ENCODE assay signal across 15 cellular contexts in genomic region chr19:5047251-5047935, GRCh38.
DNase-seq lines count a peak whose midpoint lies in the region; ATAC-seq, FAIRE-seq and TF ChIP-seq lines count a peak whose summit lies in the region.
"Had no signal": no experiment of that assay in that cellular context is flagged by ENCODE, and none has a peak within 500 bp of the region (broad histone marks: within the 10 kb centered on the region; RNA-seq: fewer than 3 reads in every experiment).

No MANE protein-coding gene starts in this region.

- no peak overlapping the region for H2BK120ac ChIP-seq in mesenchymal stem cell (ENCODE audit: low read depth, low read length)

- peaks cover 0 to 22% of the 10 kb centered on the region in 2 experiments; a peak in 1 of 3 replicates for H3K36me3 ChIP-seq in HEK293 (ENCODE audit: control insufficient read depth in 2 of 2, insufficient read depth in 1 of 2, low read length in 2 of 2)
- no peaks in the 10 kb centered on the region for H3K36me3 ChIP-seq in astrocyte (ENCODE audit: insufficient read depth, low read length)
- H3K36me3 ChIP-seq in mesenchymal stem cell (ENCODE audit: control insufficient read depth in 1 of 2, insufficient read depth in 2 of 2, low read depth in 1 of 2, low read length in 2 of 2) = peaks cover 32 to 60% of the 10 kb centered on the region in 2 experiments
- H3K36me3 ChIP-seq in suprapubic skin = peaks cover 7% of the 10 kb centered on the region
- H3K36me3 ChIP-seq: MG63 had no signal

- no peaks in the 10 kb centered on the region for H3K27me3 Mint-ChIP-seq in astrocyte (ENCODE audit: low read depth, unreplicated experiment)

- CTCF ChIA-PET in HEK293 (lab: Yijun Ruan, JAX) = interaction anchor here (0.6 to 4.8 kb wide), 5 partner anchors 11 to 759 kb away, joined by 3 to 26 read pairs (median 5); no protein-coding TSS in a partner anchor

- no peak overlapping the region for H3K14ac ChIP-seq in mesenchymal stem cell (ENCODE audit: low read length in 2 of 2)

- peak overlapping the region; percentile 41 for H3K27ac Mint-ChIP-seq in astrocyte (ENCODE audit: unreplicated experiment)

- no peak overlapping the region for H2AK5ac ChIP-seq in mesenchymal stem cell (ENCODE audit: low read length, severe bottlenecking)

- H2AFZ ChIP-seq in astrocyte (ENCODE audit: low read depth, low read length) (no peak overlapping the region), mesenchymal stem cell (ENCODE audit: low read depth, low read length) (no peak overlapping the region)

- POLR2A ChIA-PET in HEK293 (lab: Yijun Ruan, JAX) = no interaction called here

- no peak for TF ChIP-seq CTCF in HEK293 (tag by site-specific recombination; IDR thresholded peaks at IDR 0.05)
- no peak for TF ChIP-seq CTCF in astrocyte (IDR thresholded peaks at IDR 0.05; ENCODE audit: insufficient read depth, low read depth, low read length)
- TF ChIP-seq CTCF in suprapubic skin (IDR thresholded peaks at IDR 0.05) = no peak

- no peak overlapping the region for H2BK12ac ChIP-seq in mesenchymal stem cell (ENCODE audit: low read length in 2 of 2)

- H3K4me2 ChIP-seq in astrocyte (ENCODE audit: low read length) (peak overlapping the region; percentile 63), mesenchymal stem cell (ENCODE audit: low read length, poor library complexity, severe bottlenecking) (no peak overlapping the region)

- H3K9ac ChIP-seq in astrocyte (ENCODE audit: low read length) (no peak overlapping the region), mesenchymal stem cell (ENCODE audit: low read length) (no peak overlapping the region)

- peaks cover 21% of the 10 kb centered on the region for H3K4me1 Mint-ChIP-seq in astrocyte (ENCODE audit: low read depth, unreplicated experiment)

- no peak for FAIRE-seq in astrocyte (lab: Jason Lieb, UNC)

- peaks cover 11% of the 10 kb centered on the region for H3K36me3 Mint-ChIP-seq in astrocyte (ENCODE audit: low read depth, unreplicated experiment)

- H3K9me3 ChIP-seq in HEK293 (ENCODE audit: control insufficient read depth, insufficient read depth, low read depth, low read length) = no peaks in the 10 kb centered on the region
- no peaks in the 10 kb centered on the region for H3K9me3 ChIP-seq in astrocyte (ENCODE audit: insufficient read depth, low read depth, low read length)
- H3K9me3 ChIP-seq in mesenchymal stem cell (ENCODE audit: control insufficient read depth, low read length) = no peaks in the 10 kb centered on the region
- H3K9me3 ChIP-seq in suprapubic skin = no peaks in the 10 kb centered on the region
- H3K9me3 ChIP-seq: MG63, thoracic aorta had no signal

- no peaks in the 10 kb centered on the region for H3K27me3 ChIP-seq in astrocyte (ENCODE audit: insufficient read depth, low read length)
- H3K27me3 ChIP-seq in mesenchymal stem cell (ENCODE audit: control insufficient read depth in 1 of 2, insufficient read depth in 1 of 2, low read length in 2 of 2) = no peaks in the 10 kb centered on the region
- H3K27me3 ChIP-seq in suprapubic skin = no peaks in the 10 kb centered on the region
- H3K27me3 ChIP-seq: MG63 had no signal

- no peak overlapping the region for H3K23ac ChIP-seq in mesenchymal stem cell (ENCODE audit: low read length in 2 of 2)

- peaks cover 18% of the 10 kb centered on the region for H3K4me1 ChIP-seq in HEK293 (ENCODE audit: control insufficient read depth, insufficient read depth, low read length)
- peaks cover 33% of the 10 kb centered on the region for H3K4me1 ChIP-seq in astrocyte (ENCODE audit: insufficient read depth, low read length)
- H3K4me1 ChIP-seq in mesenchymal stem cell (ENCODE audit: control insufficient read depth, insufficient read depth, low read depth, low read length) = peaks cover 41% of the 10 kb centered on the region
- H3K4me1 ChIP-seq in suprapubic skin = peaks cover 51% of the 10 kb centered on the region

- H2BK15ac ChIP-seq in mesenchymal stem cell (ENCODE audit: low read depth, poor library complexity, severe bottlenecking) = no peak overlapping the region

- WGBS in mesenchymal stem cell = 97% methylated on average over 38 of the region's 39 CpGs
- WGBS in suprapubic skin = 80% methylated on average over 1 of the region's 39 CpGs

- TF ChIP-seq POLR2A in suprapubic skin (IDR thresholded peaks at IDR 0.05) = no peak

- H4K8ac ChIP-seq in mesenchymal stem cell (ENCODE audit: low read length) = peak overlapping the region; percentile 61

- H3K18ac ChIP-seq in mesenchymal stem cell (ENCODE audit: low read depth in 1 of 2, low read length in 2 of 2) = no peak overlapping the region

- H4K91ac ChIP-seq in mesenchymal stem cell (ENCODE audit: low read length) = no peak overlapping the region

- H3K79me2 ChIP-seq in astrocyte (ENCODE audit: insufficient read depth, low read length) = peaks cover 7% of the 10 kb centered on the region

- no peak overlapping the region for H2BK5ac ChIP-seq in mesenchymal stem cell (ENCODE audit: low read depth, low read length, poor library complexity, severe bottlenecking)

- DNase-seq in astrocyte (ENCODE audit: low read depth) (no peak), mesenchymal stem cell (no peak), suprapubic skin (ENCODE audit: low spot score in 2 of 2) (no peak), activated gamma-delta T cell (lab: John Stamatoyannopoulos, UW) (no peak), SW 1271 (lab: John Stamatoyannopoulos, UW) (no peak), HT-29 (ENCODE audit: low spot score) (no peak)
- DNase-seq: MG63, NCI-H1436 treated with DMSO at 0.1 percent for 48 hours, NCI-H524 treated with DMSO at 0.1 percent for 48 hours had no signal

- H3K79me1 ChIP-seq in mesenchymal stem cell (replicated peaks; ENCODE audit: low read length, poor library complexity, severe bottlenecking) = peaks cover 47% of the 10 kb centered on the region

- no peaks in the 10 kb centered on the region for H3K9me3 Mint-ChIP-seq in astrocyte (ENCODE audit: unreplicated experiment)
- H3K9me3 Mint-ChIP-seq: activated T-cell treated with anti-CD3 and anti-CD28 coated beads, Interleukin-2, amount 50 U/mL, for 4 hours; endodermal cell had no signal

- no peak for ATAC-seq in HG02884 (IDR thresholded peaks at IDR 0.05; ENCODE audit: unreplicated experiment)

- H3K4me3 ChIP-seq in HEK293 (ENCODE audit: low read depth, low read length) = no peak overlapping the region
- H3K4me3 ChIP-seq in astrocyte (ENCODE audit: insufficient read depth, low read depth, low read length) = no peak overlapping the region
- no peak overlapping the region for H3K4me3 ChIP-seq in mesenchymal stem cell (ENCODE audit: insufficient read depth in 1 of 2, low read depth in 1 of 2, low read length in 2 of 2)
- H3K4me3 ChIP-seq in suprapubic skin = no peak overlapping the region
- H3K4me3 ChIP-seq: MG63, thoracic aorta had no signal

- H4K20me1 ChIP-seq in astrocyte (ENCODE audit: insufficient read depth, low read length) = peaks cover 61% of the 10 kb centered on the region

- H3K4ac ChIP-seq in mesenchymal stem cell (ENCODE audit: low read depth in 1 of 2, low read length in 2 of 2) = no peak overlapping the region

- no peak overlapping the region for H3K4me3 Mint-ChIP-seq in astrocyte (ENCODE audit: unreplicated experiment)
- H3K4me3 Mint-ChIP-seq: activated T-cell treated with anti-CD3 and anti-CD28 coated beads, Interleukin-2, amount 50 U/mL, for 4 hours; endodermal cell had no signal

- no peak for TF ChIP-seq EP300 in suprapubic skin (IDR thresholded peaks at IDR 0.05)

- peak overlapping the region; percentile 70; the same call in 1 of the 2 replicates for H3K27ac ChIP-seq in HEK293 (ENCODE audit: extremely low read depth, low read depth, low read length)
- H3K27ac ChIP-seq in astrocyte (ENCODE audit: low read depth, low read length) = no peak overlapping the region
- peak overlapping the region; percentile 60 for H3K27ac ChIP-seq in mesenchymal stem cell (ENCODE audit: low read length, poor library complexity, severe bottlenecking)
- peak overlapping the region; percentile 83 for H3K27ac ChIP-seq in suprapubic skin
- H3K27ac ChIP-seq: HL-60 had no signal

TF ChIP-seq in HEK293, 187 proteins besides CTCF, POLR2A, EP300 and RAD21:
- TF ChIP-seq ZNF549 (tag by site-specific recombination; IDR thresholded peaks at IDR 0.05) = no peak
- no peak for TF ChIP-seq ZNF701 (tag by site-specific recombination; IDR thresholded peaks at IDR 0.05)
- TF ChIP-seq ZNF311 (tag by site-specific recombination; IDR thresholded peaks at IDR 0.05; ENCODE audit: borderline replicate concordance) = no peak
- no peak for TF ChIP-seq ZNF544 (tag by site-specific recombination; IDR thresholded peaks at IDR 0.05)
- no peak for TF ChIP-seq ZNF155 (tag by site-specific recombination; IDR thresholded peaks at IDR 0.05)
- no peak for TF ChIP-seq GLIS2 (tag by site-specific recombination; IDR thresholded peaks at IDR 0.05)
- no peak for TF ChIP-seq ZNF768 (tag by site-specific recombination; IDR thresholded peaks at IDR 0.05)
- no peak for TF ChIP-seq ZNF157 (tag by site-specific recombination; IDR thresholded peaks at IDR 0.05)
- TF ChIP-seq ZFP41 (tag by site-specific recombination; IDR thresholded peaks at IDR 0.05; ENCODE audit: borderline replicate concordance) = no peak
TF ChIP-seq in HEK293: peak in this region for 0.
